ENCODE assay signal across 1 cellular context in genomic region chr7:26189697-26190096, GRCh38.
TF ChIP-seq lines count a peak whose summit lies in the region.

No MANE protein-coding gene starts in this region.

TF ChIP-seq in K562, 482 proteins besides CTCF, POLR2A, EP300 and RAD21:
- 0 out of 2 replicates have a peak, but pooled peaks have one; percentile 7 for TF ChIP-seq ADNP (tag; IDR thresholded peaks at IDR 0.05)
- no peak for TF ChIP-seq PURB (CRISPR knock-in tag; IDR thresholded peaks at IDR 0.05; ENCODE audit: low read depth)
- TF ChIP-seq POLR2AphosphoS5 (IDR thresholded peaks at IDR 0.05; ENCODE audit: control insufficient read depth, insufficient read depth, low read depth, low read length), result peak; percentile 71
- no peak for TF ChIP-seq RNF2 (IDR thresholded peaks at IDR 0.05)
- TF ChIP-seq ZNF23 (CRISPR knock-in tag; IDR thresholded peaks at IDR 0.05), result no peak
- no peak for TF ChIP-seq ZNF639 (CRISPR knock-in tag; conservative IDR thresholded peaks at IDR 0.05 in 1 of 2, IDR thresholded peaks at IDR 0.05 in 1 of 2)
- TF ChIP-seq USF1 (CRISPR knock-in tag; IDR thresholded peaks at IDR 0.05), result no peak
- TF ChIP-seq ZNF57 (CRISPR knock-in tag; IDR thresholded peaks at IDR 0.05), result no peak
- TF ChIP-seq POLR3A (IDR thresholded peaks at IDR 0.05; ENCODE audit: borderline replicate concordance, extremely low read depth, insufficient read depth, insufficient read length), result no peak
- TF ChIP-seq PREB (CRISPR knock-in tag; IDR thresholded peaks at IDR 0.05), result no peak
- TF ChIP-seq CHCHD3 (CRISPR knock-in tag; IDR thresholded peaks at IDR 0.05), result 0 out of 2 replicates have a peak, but pooled peaks have one; percentile 69
- no peak for TF ChIP-seq ZNF407 (IDR thresholded peaks at IDR 0.05; ENCODE audit: low read depth)
- peak in 1 of 2 experiments; percentile 86; a peak in 2 of 4 replicates for TF ChIP-seq SIN3A (IDR thresholded peaks at IDR 0.05; ENCODE audit: borderline replicate concordance in 2 of 2, control insufficient read depth in 1 of 2, low read depth in 2 of 2, low read length in 2 of 2)
- TF ChIP-seq ZNF253 (CRISPR knock-in tag; conservative IDR thresholded peaks at IDR 0.05), result no peak
- TF ChIP-seq GATAD2A (IDR thresholded peaks at IDR 0.05), result no peak
- peak; percentile 16; the same call in 1 of the 2 replicates for TF ChIP-seq PML (IDR thresholded peaks at IDR 0.05; ENCODE audit: low read length)
- TF ChIP-seq SLC30A9 (CRISPR knock-in tag; IDR thresholded peaks at IDR 0.05), result no peak
- 0 out of 4 replicates have a peak, but pooled peaks of 1 of the 2 experiments have one; percentile 19 for TF ChIP-seq TEAD1 (CRISPR knock-in tag; IDR thresholded peaks at IDR 0.05)
- TF ChIP-seq ZNF780A (CRISPR knock-in tag; IDR thresholded peaks at IDR 0.05), result no peak
- TF ChIP-seq MLLT1 (IDR thresholded peaks at IDR 0.05), result no peak
- TF ChIP-seq CHD2 (IDR thresholded peaks at IDR 0.05; ENCODE audit: low read depth, low read length), result peak; percentile 18; the same call in 1 of the 2 replicates
- TF ChIP-seq MAFK (IDR thresholded peaks at IDR 0.05; ENCODE audit: low read length), result no peak
- TF ChIP-seq BCLAF1 (IDR thresholded peaks at IDR 0.05; ENCODE audit: borderline replicate concordance in 1 of 2, control insufficient read depth in 1 of 2, low read depth in 2 of 2, low read length in 1 of 2), result peak in 1 of 2 experiments; percentile 59; a peak in 2 of 4 replicates
- TF ChIP-seq EWSR1 (IDR thresholded peaks at IDR 0.05; ENCODE audit: borderline replicate concordance, low read depth, partially characterized antibody), result no peak
- TF ChIP-seq POLR2B (IDR thresholded peaks at IDR 0.05; ENCODE audit: low read depth, partially characterized antibody), result peak; percentile 1
- 0 out of 2 replicates have a peak, but pooled peaks have one; percentile 15 for TF ChIP-seq SMAD3 (CRISPR knock-in tag; conservative IDR thresholded peaks at IDR 0.05)
- no peak for TF ChIP-seq DPF2 (IDR thresholded peaks at IDR 0.05)
- no peak for TF ChIP-seq ZNF140 (CRISPR knock-in tag; IDR thresholded peaks at IDR 0.05)
- TF ChIP-seq KHSRP (IDR thresholded peaks at IDR 0.05), result peak; percentile 9
- TF ChIP-seq ELF1 (tag; IDR thresholded peaks at IDR 0.05), result no peak
- no peak for TF ChIP-seq XRCC3 (IDR thresholded peaks at IDR 0.05)
- TF ChIP-seq THRB (CRISPR knock-in tag; conservative IDR thresholded peaks at IDR 0.05), result no peak
- no peak for TF ChIP-seq ZC3H11A (IDR thresholded peaks at IDR 0.05; ENCODE audit: low read depth, low read length)
